In the genomic region with DNA sequence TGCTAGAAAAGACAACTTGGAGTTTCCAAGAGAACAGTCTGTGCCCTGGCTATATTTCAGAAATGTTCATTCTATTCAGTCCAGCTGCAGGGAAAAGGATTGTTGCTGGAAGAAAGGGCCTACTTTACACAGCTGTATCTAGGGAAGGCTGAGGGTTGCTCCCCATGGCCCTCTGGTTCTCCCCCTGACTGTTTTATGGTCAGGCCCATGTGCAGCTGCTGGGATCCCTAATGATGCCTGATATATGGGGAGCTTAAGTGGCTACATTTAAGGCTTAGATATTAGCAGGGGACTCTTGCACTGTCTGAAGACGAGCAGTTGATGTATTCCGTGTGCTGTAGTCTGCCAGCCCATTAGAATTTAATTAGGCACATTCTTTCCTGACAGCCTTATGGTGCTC, we compare ENCODE assay signal across 26 cellular contexts.
A peak's percentile ranks its signal among the peaks of the same experiment; 100 is the strongest.
DNase-seq lines count a peak whose midpoint lies in the region; ATAC-seq, FAIRE-seq and TF ChIP-seq lines count a peak whose summit lies in the region.
"Had no signal": no experiment of that assay in that cellular context is flagged by ENCODE, and none has a peak within 500 bp of the region (broad histone marks: within the 10 kb centered on the region; RNA-seq: fewer than 3 reads in every experiment).

No MANE protein-coding gene starts in this region.

- H3K4me1 ChIP-seq in ascending aorta (peaks cover 9 to 11% of the 10 kb centered on the region in 2 donors), left ventricle myocardium inferior (peaks cover 34% of the 10 kb centered on the region), gastrocnemius medialis (peaks cover 9 to 12% of the 10 kb centered on the region in 2 donors), endodermal cell (ENCODE audit: control insufficient read depth, insufficient read depth, low read length) (no peaks in the 10 kb centered on the region)
- H3K4me1 ChIP-seq: parathyroid adenoma had no signal

- H3K4me3 ChIP-seq in ascending aorta = no peak overlapping the region
- no peak overlapping the region for H3K4me3 ChIP-seq in left ventricle myocardium inferior
- no peak overlapping the region for H3K4me3 ChIP-seq in gastrocnemius medialis
- no peak overlapping the region for H3K4me3 ChIP-seq in endodermal cell (ENCODE audit: low read length)
- H3K4me3 ChIP-seq: SK-N-MC had no signal

- intact Hi-C loops in ascending aorta (cut with DNase I) = no loop called here
- intact Hi-C loops in left ventricle myocardium inferior (cut with micrococcal nuclease) = no loop called here
- intact Hi-C loops in gastrocnemius medialis (cut with DNase I; ENCODE audit: low total_unique reads) = no loop called here

- H3K27ac Mint-ChIP-seq in endodermal cell = no peak overlapping the region
- H3K27ac Mint-ChIP-seq: activated CD4-positive, alpha-beta memory T cell treated with anti-CD3 and anti-CD28 coated beads for 36 hours; activated naive CD8-positive, alpha-beta T cell treated with anti-CD3 and anti-CD28 coated beads, Interleukin-2, amount 10 ng/mL, durations not matched to agents 7 days and 5 days; HFFc6; stimulated activated naive CD8-positive, alpha-beta T cell treated with anti-CD3 and anti-CD28 coated beads, Interleukin-15, Interleukin-2, amounts not matched to agents 100 ng/mL and 50 ng/mL, for 24 hours had no signal

- H3K4me1 Mint-ChIP-seq in endodermal cell = no peaks in the 10 kb centered on the region
- H3K4me1 Mint-ChIP-seq: central memory CD8-positive, alpha-beta T cell; IgD-negative memory B cell had no signal

- ATAC-seq in gastrocnemius medialis = peak; percentile 20 to 49
- ATAC-seq: activated T-cell treated with anti-CD3 and anti-CD28 coated beads, Interleukin-2, amount 50 U/mL, for 4 hours had no signal

- H3K27me3 ChIP-seq in ascending aorta (no peaks in the 10 kb centered on the region), left ventricle myocardium inferior (ENCODE audit: low read depth) (no peaks in the 10 kb centered on the region), gastrocnemius medialis (no peaks in the 10 kb centered on the region), endodermal cell (ENCODE audit: control insufficient read depth, insufficient read depth, low read length, poor library complexity, severe bottlenecking) (no peaks in the 10 kb centered on the region)

- in situ Hi-C loops in gastrocnemius medialis (cut with MboI; ENCODE audit: low sequenced_read_pairs in 4 of 4) = no loop called here

- H3K4me3 Mint-ChIP-seq in endodermal cell = no peak overlapping the region
- H3K4me3 Mint-ChIP-seq: activated CD4-positive, alpha-beta memory T cell treated with anti-CD3 and anti-CD28 coated beads for 36 hours; activated naive CD8-positive, alpha-beta T cell treated with anti-CD3 and anti-CD28 coated beads, Interleukin-2, amount 10 ng/mL, durations not matched to agents 7 days and 5 days; activated T-cell treated with anti-CD3 and anti-CD28 coated beads, Interleukin-2, amount 50 U/mL, for 4 hours; central memory CD8-positive, alpha-beta T cell; HFFc6; stimulated activated naive CD8-positive, alpha-beta T cell treated with anti-CD3 and anti-CD28 coated beads, Interleukin-15, Interleukin-2, amounts not matched to agents 100 ng/mL and 50 ng/mL, for 24 hours had no signal

- H3K36me3 ChIP-seq in ascending aorta (no peaks in the 10 kb centered on the region), left ventricle myocardium inferior (no peaks in the 10 kb centered on the region), gastrocnemius medialis (no peaks in the 10 kb centered on the region), endodermal cell (ENCODE audit: control insufficient read depth, insufficient read depth, low read length) (no peaks in the 10 kb centered on the region)

- TF ChIP-seq CTCF in ascending aorta (IDR thresholded peaks at IDR 0.05) (no peak), left ventricle myocardium inferior (IDR thresholded peaks at IDR 0.05; ENCODE audit: borderline replicate concordance) (no peak), gastrocnemius medialis (IDR thresholded peaks at IDR 0.05 in 4 of 5, conservative IDR thresholded peaks at IDR 0.05 in 1 of 5) (no peak), endodermal cell (conservative IDR thresholded peaks at IDR 0.05) (no peak)

- H3K9me3 ChIP-seq in ascending aorta (no peaks in the 10 kb centered on the region), left ventricle myocardium inferior (replicated peaks) (no peaks in the 10 kb centered on the region), gastrocnemius medialis (no peaks in the 10 kb centered on the region), endodermal cell (ENCODE audit: control insufficient read depth, low read length) (no peaks in the 10 kb centered on the region)

- no peak overlapping the region for H3K9ac ChIP-seq in endodermal cell (ENCODE audit: extremely low read depth, low read length, poor library complexity, severe bottlenecking)
- H3K9ac ChIP-seq: parathyroid adenoma had no signal

- FAIRE-seq in urothelium cell line (lab: Jason Lieb, UNC) = no peak
- FAIRE-seq: endothelial cell of umbilical vein, GM18507, GM19239, keratinocyte, TTC549 had no signal

- no peaks in the 10 kb centered on the region for H3K9me3 Mint-ChIP-seq in endodermal cell
- H3K9me3 Mint-ChIP-seq: activated CD4-positive, alpha-beta memory T cell treated with anti-CD3 and anti-CD28 coated beads for 36 hours; activated naive CD8-positive, alpha-beta T cell treated with anti-CD3 and anti-CD28 coated beads, Interleukin-2, amount 10 ng/mL, durations not matched to agents 7 days and 5 days; activated T-cell treated with anti-CD3 and anti-CD28 coated beads, Interleukin-2, amount 50 U/mL, for 4 hours; central memory CD8-positive, alpha-beta T cell; HFFc6; IgD-negative memory B cell; stimulated activated naive CD8-positive, alpha-beta T cell treated with anti-CD3 and anti-CD28 coated beads, Interleukin-15, Interleukin-2, amounts not matched to agents 100 ng/mL and 50 ng/mL, for 24 hours had no signal

- 55 to 85% methylated on average over 2 of the region's 2 CpGs for WGBS in endodermal cell (ENCODE audit: insufficient coverage in 1 of 2, insufficient read length in 1 of 2), 2 experiments

- no peaks in the 10 kb centered on the region for H3K27me3 Mint-ChIP-seq in endodermal cell (ENCODE audit: insufficient read depth)

- DNase-seq in DMS 273 (lab: John Stamatoyannopoulos, UW; ENCODE audit: unreplicated experiment) = peak; percentile 77
- DNase-seq in ascending aorta (ENCODE audit: low spot score in 2 of 2) = no peak
- DNase-seq in left ventricle myocardium inferior = no peak
- no peak for DNase-seq in gastrocnemius medialis
- no peak for DNase-seq in stimulated activated naive CD4-positive, alpha-beta T cell (lab: John Stamatoyannopoulos, UW)
- no peak for DNase-seq in glomerular visceral epithelial cell (ENCODE audit: extremely low spot score)
- DNase-seq in endodermal cell = no peak
- DNase-seq in urothelium cell line (ENCODE audit: low spot score) = no peak
- DNase-seq: activated CD4-positive, alpha-beta memory T cell treated with anti-CD3 and anti-CD28 coated beads for 36 hours; activated naive CD8-positive, alpha-beta T cell treated with anti-CD3 and anti-CD28 coated beads, Interleukin-2, amount 10 ng/mL, durations not matched to agents 7 days and 5 days; activated T-cell treated with anti-CD3 and anti-CD28 coated beads, Interleukin-2, amount 50 U/mL, for 4 hours; AML-193; HFFc6; NCI-H1048; OCI-M1; stimulated activated CD4-positive, alpha-beta T cell treated with anti-CD3 and anti-CD28 coated beads, Interleukin-12 subunit alpha, Interleukin-12 subunit beta, amount 100 ng/mL, for 4 hours had no signal

- TF ChIP-seq POLR2A in gastrocnemius medialis (IDR thresholded peaks at IDR 0.05) = no peak

- no peaks in the 10 kb centered on the region for H3K36me3 Mint-ChIP-seq in endodermal cell (ENCODE audit: low read depth)
- H3K36me3 Mint-ChIP-seq: activated CD4-positive, alpha-beta memory T cell treated with anti-CD3 and anti-CD28 coated beads for 36 hours; activated naive CD8-positive, alpha-beta T cell treated with anti-CD3 and anti-CD28 coated beads, Interleukin-2, amount 10 ng/mL, durations not matched to agents 7 days and 5 days had no signal

- peak overlapping the region; percentile 30 to 74 for H3K27ac ChIP-seq in ascending aorta
- peak overlapping the region; percentile 75 for H3K27ac ChIP-seq in left ventricle myocardium inferior (replicated peaks)
- peak overlapping the region in 1 of 4 donors; percentile 46 for H3K27ac ChIP-seq in gastrocnemius medialis
- no peak overlapping the region for H3K27ac ChIP-seq in endodermal cell (ENCODE audit: low read depth, low read length)
- H3K27ac ChIP-seq: parathyroid adenoma, SK-N-MC had no signal
